26 cellular contexts compared by ENCODE assay signal in genomic region chr16:84299734-84300440, GRCh38. TPM values are rescaled to one million over a fixed set of nuclear protein-coding genes. Genes with fewer than 3 reads are reported as not detected.
DNase-seq lines count a peak whose midpoint lies in the region; ATAC-seq and TF ChIP-seq lines count a peak whose summit lies in the region.
"Had no signal": no experiment of that assay in that cellular context is flagged by ENCODE, and none has a peak within 500 bp of the region (broad histone marks: within the 10 kb centered on the region; RNA-seq: fewer than 3 reads in every experiment).

No MANE protein-coding gene starts in this region.

- peak overlapping the region; percentile 73 for H3K14ac ChIP-seq in IMR-90 (replicated peaks; ENCODE audit: low read depth, low read length)

- peaks cover 24% of the 10 kb centered on the region for H3K9me1 ChIP-seq in IMR-90 (ENCODE audit: insufficient read depth, low read length)

- in situ Hi-C loops in IMR-90 (cut with MboI; ENCODE audit: low sequenced_read_pairs), result loop anchor here (25.0 kb wide), 2 partner anchors 337 to 412 kb away; partner anchors contain the start of gene KLHL36

- H3K27ac Mint-ChIP-seq in endodermal cell (no peak overlapping the region), Calu3 (ENCODE audit: unreplicated experiment) (no peak overlapping the region)
- H3K27ac Mint-ChIP-seq: activated naive CD8-positive, alpha-beta T cell treated with anti-CD3 and anti-CD28 coated beads, Interleukin-2, amount 10 ng/mL, durations not matched to agents 7 days and 5 days had no signal

- H3K9me3 Mint-ChIP-seq in endodermal cell, result no peaks in the 10 kb centered on the region
- H3K9me3 Mint-ChIP-seq in Calu3 (ENCODE audit: low read depth, unreplicated experiment), result no peaks in the 10 kb centered on the region
- H3K9me3 Mint-ChIP-seq: activated naive CD8-positive, alpha-beta T cell treated with anti-CD3 and anti-CD28 coated beads, Interleukin-2, amount 10 ng/mL, durations not matched to agents 7 days and 5 days; central memory CD8-positive, alpha-beta T cell had no signal

- H3K27me3 ChIP-seq in IMR-90 (ENCODE audit: control insufficient read depth, insufficient read depth, low read length) (no peaks in the 10 kb centered on the region), endodermal cell (ENCODE audit: control insufficient read depth, insufficient read depth, low read length, poor library complexity, severe bottlenecking) (peaks cover 10% of the 10 kb centered on the region), mesendoderm (ENCODE audit: insufficient read depth, low read length, poor library complexity) (no peaks in the 10 kb centered on the region), upper lobe of left lung (no peaks in the 10 kb centered on the region)
- H3K27me3 ChIP-seq: dorsolateral prefrontal cortex, neutrophil, vagina had no signal

- WGBS in IMR-90 (ENCODE audit: extremely low coverage in 2 of 2, insufficient read length in 1 of 2), 2 experiments, result 100% methylated on average over 2 of the region's 7 CpGs; no CpG with 5 or more reads in 1 of the 2 experiments
- WGBS in endodermal cell (ENCODE audit: insufficient coverage in 1 of 2, insufficient read length in 1 of 2), 2 experiments, result 65 to 72% methylated on average over 6 to 7 of the region's 7 CpGs
- no CpG with 5 or more reads among the region's 7 CpGs for WGBS in mesendoderm (ENCODE audit: extremely low coverage, insufficient coverage, low lambda C conversion rate)
- WGBS in upper lobe of left lung, 2 donors, result 80 to 83% methylated on average over 4 to 7 of the region's 7 CpGs

- ATAC-seq in IMR-90 (ENCODE audit: low read depth) (no peak), upper lobe of left lung (ENCODE audit: low FRiP score in 2 of 2) (no peak), GM19035 (IDR thresholded peaks at IDR 0.05; ENCODE audit: unreplicated experiment) (no peak)
- ATAC-seq: HCT116, PC-3, psoas muscle had no signal

- intact Hi-C loops in IMR-90 (cut with micrococcal nuclease), result loop anchor here (10.0 kb wide), 1 partner anchor 315 kb away; the partner anchor contains the start of gene COTL1
- intact Hi-C loops in Calu3 (cut with micrococcal nuclease; ENCODE audit: unreplicated experiment), result no loop called here

- peak overlapping the region; percentile 31; the same call in 1 of the 2 replicates for H3K27ac ChIP-seq in IMR-90 (ENCODE audit: insufficient read depth, low read length)
- no peak overlapping the region for H3K27ac ChIP-seq in endodermal cell (ENCODE audit: low read depth, low read length)
- no peak overlapping the region for H3K27ac ChIP-seq in mesendoderm (ENCODE audit: low read depth, low read length)
- peak overlapping the region in 3 of 4 donors; percentile 22 to 85 (median 64) for H3K27ac ChIP-seq in upper lobe of left lung
- H3K27ac ChIP-seq: neutrophil, psoas muscle, vagina had no signal

- no peak for TF ChIP-seq CTCF in IMR-90 (conservative IDR thresholded peaks at IDR 0.05; ENCODE audit: low read depth, low read length)
- TF ChIP-seq CTCF in endodermal cell (conservative IDR thresholded peaks at IDR 0.05), result no peak
- TF ChIP-seq CTCF in upper lobe of left lung (IDR thresholded peaks at IDR 0.05), result no peak
- no peak for TF ChIP-seq CTCF in Calu3 (IDR thresholded peaks at IDR 0.05; ENCODE audit: unreplicated experiment)

- peaks cover 16 to 42% of the 10 kb centered on the region in 2 experiments for H3K79me1 ChIP-seq in IMR-90 (ENCODE audit: low read depth in 1 of 2, low read length in 2 of 2)
- no peaks in the 10 kb centered on the region for H3K79me1 ChIP-seq in mesendoderm (ENCODE audit: low read length)

- POLR2A ChIA-PET in IMR-90 (lab: Charles Lee; ENCODE audit: unreplicated experiment), result interaction anchor here (0.6 kb wide), 1 partner anchor 105 kb away, joined by 5 read pairs; no protein-coding TSS in a partner anchor

- no peak overlapping the region for H2AFZ ChIP-seq in IMR-90 (replicated peaks; ENCODE audit: low read length, poor library complexity)

- peaks cover 27% of the 10 kb centered on the region for H3K27me3 Mint-ChIP-seq in endodermal cell (ENCODE audit: insufficient read depth)
- H3K27me3 Mint-ChIP-seq in Calu3 (ENCODE audit: unreplicated experiment), result peaks cover 71% of the 10 kb centered on the region

- DNase-seq in IMR-90 (no peak), endodermal cell (peak; percentile 78), mesendoderm (no peak), upper lobe of left lung (no peak), Calu3 (no peak), NCI-H1436 treated with DMSO at 0.1 percent for 48 hours (lab: John Stamatoyannopoulos, UW) (no peak)
- DNase-seq: activated CD4-positive, alpha-beta T cell treated with anti-CD3 and anti-CD28 coated beads, Interleukin-2, amount 50 U/mL, for 48 hours; activated CD8-positive, alpha-beta memory T cell treated with anti-CD3 and anti-CD28 coated beads, Interleukin-2, amount 50 U/mL, for 48 hours; activated effector memory CD4-positive, alpha-beta T cell treated with Interleukin-2 at 50 U/mL for 16 hours; activated naive CD8-positive, alpha-beta T cell treated with anti-CD3 and anti-CD28 coated beads, Interleukin-2, amount 10 ng/mL, durations not matched to agents 7 days and 5 days; dorsolateral prefrontal cortex; EL; NCI-H2107; NCI-H446; PC-3; psoas muscle; SHP77 treated with DMSO at 0.1 percent for 48 hours; small intestine; stimulated activated CD4-positive, alpha-beta T cell treated with anti-CD3 and anti-CD28 coated beads, Interleukin-2, amount 100 ng/mL, for 24 hours; SW 1271 had no signal

- H3K4me2 ChIP-seq in IMR-90 (ENCODE audit: low read depth, low read length) (peak overlapping the region; percentile 23; the same call in 1 of the 2 replicates), mesendoderm (ENCODE audit: low read length) (no peak overlapping the region)

- H3K9ac ChIP-seq in IMR-90 (ENCODE audit: low read depth, low read length) (peak overlapping the region; percentile 34; the same call in 1 of the 2 replicates), endodermal cell (ENCODE audit: extremely low read depth, low read length, poor library complexity, severe bottlenecking) (no peak overlapping the region), mesendoderm (ENCODE audit: low read length) (no peak overlapping the region)

- H4K5ac ChIP-seq in IMR-90 (ENCODE audit: low read depth, low read length) (peak overlapping the region; percentile 76; the same call in 1 of the 2 replicates), mesendoderm (ENCODE audit: low read length) (no peak overlapping the region)

- H3K36me3 ChIP-seq in IMR-90 (ENCODE audit: control insufficient read depth, insufficient read depth, low read length) (peaks cover 21% of the 10 kb centered on the region), endodermal cell (ENCODE audit: control insufficient read depth, insufficient read depth, low read length) (no peaks in the 10 kb centered on the region), mesendoderm (ENCODE audit: control insufficient read depth, insufficient read depth, low read length) (no peaks in the 10 kb centered on the region), upper lobe of left lung (no peaks in the 10 kb centered on the region)
- H3K36me3 ChIP-seq: neutrophil, vagina had no signal

- H2BK5ac ChIP-seq in IMR-90 (ENCODE audit: low read depth, low read length, poor library complexity, severe bottlenecking) (peak overlapping the region; percentile 12), mesendoderm (ENCODE audit: low read length) (no peak overlapping the region)

- BruUV-seq in IMR-90 (replicated peaks; lab: Mats Ljungman, UMichigan) (no TSS peak), Calu3 (replicated peaks; lab: Mats Ljungman, UMichigan) (no TSS peak)

- H3K79me2 ChIP-seq in mesendoderm (ENCODE audit: control insufficient read depth, insufficient read depth, low read length), result no peaks in the 10 kb centered on the region

- CTCF ChIA-PET in IMR-90 (lab: Yijun Ruan, JAX) (no interaction called here), Calu3 (lab: Charles Lee) (interaction anchor here (1.1 kb wide), 1 partner anchor 8 kb away, joined by 3 read pairs; no protein-coding TSS in a partner anchor)

- H3K4me3 ChIP-seq in IMR-90 (ENCODE audit: insufficient read depth, low read depth, low read length) (no peak overlapping the region), endodermal cell (ENCODE audit: low read length) (no peak overlapping the region), mesendoderm (ENCODE audit: low read length) (no peak overlapping the region), upper lobe of left lung (no peak overlapping the region)
- H3K4me3 ChIP-seq: dorsolateral prefrontal cortex, psoas muscle, vagina had no signal

- H2BK120ac ChIP-seq in IMR-90 (ENCODE audit: low read depth, low read length) (peak overlapping the region; percentile 78), mesendoderm (ENCODE audit: low read depth, low read length) (no peak overlapping the region)

- H3K23ac ChIP-seq in IMR-90 (ENCODE audit: low read depth, low read length), result no peak overlapping the region
- H3K23ac ChIP-seq in mesendoderm (ENCODE audit: low read length), result no peak overlapping the region

- no peaks in the 10 kb centered on the region; the same call in 1 of the 2 replicates for H4K20me1 ChIP-seq in IMR-90 (ENCODE audit: insufficient read depth, low read length)

- peak overlapping the region; percentile 67; the same call in 1 of the 2 replicates for H3K18ac ChIP-seq in IMR-90 (ENCODE audit: low read depth, low read length)
- H3K18ac ChIP-seq in mesendoderm (ENCODE audit: low read length), result no peak overlapping the region

- no peak for TF ChIP-seq EP300 in upper lobe of left lung (IDR thresholded peaks at IDR 0.05)

- H4K91ac ChIP-seq in IMR-90 (ENCODE audit: insufficient read depth, low read depth, low read length), result peak overlapping the region; percentile 86

- TF ChIP-seq POLR2A in IMR-90 (IDR thresholded peaks at IDR 0.05; ENCODE audit: low read depth, low read length), result no peak
- no peak for TF ChIP-seq POLR2A in upper lobe of left lung (IDR thresholded peaks at IDR 0.05)

- H3K9me3 ChIP-seq in IMR-90 (ENCODE audit: control insufficient read depth, insufficient read depth, low read length) (no peaks in the 10 kb centered on the region), endodermal cell (ENCODE audit: control insufficient read depth, low read length) (no peaks in the 10 kb centered on the region), upper lobe of left lung (no peaks in the 10 kb centered on the region)
- H3K9me3 ChIP-seq: neutrophil, psoas muscle, vagina had no signal

- dilution Hi-C loops in IMR-90 (cut with HindIII; ENCODE audit: low sequenced_read_pairs, unreplicated experiment), result no loop called here

- no peak overlapping the region for H2AK9ac ChIP-seq in IMR-90 (replicated peaks; ENCODE audit: low read depth, low read length, poor library complexity)

- H3K4ac ChIP-seq in IMR-90 (ENCODE audit: low read depth, low read length) (peak overlapping the region; percentile 65), mesendoderm (ENCODE audit: low read depth, low read length) (no peak overlapping the region)

- H2BK15ac ChIP-seq in IMR-90 (ENCODE audit: low read depth, low read length) (peak overlapping the region; percentile 57; the same call in 2 of the 3 replicates), mesendoderm (replicated peaks; ENCODE audit: low read depth) (no peak overlapping the region)

- H2AK5ac ChIP-seq in IMR-90 (ENCODE audit: low read depth, low read length) (peak overlapping the region; percentile 45; the same call in 1 of the 2 replicates), mesendoderm (ENCODE audit: low read length) (no peak overlapping the region)

- H4K8ac ChIP-seq in IMR-90 (ENCODE audit: low read depth in 2 of 2, low read length in 2 of 2) (peak overlapping the region; percentile 65 to 66), mesendoderm (ENCODE audit: low read depth, low read length) (no peak overlapping the region)

- H3K56ac ChIP-seq in IMR-90 (ENCODE audit: extremely low read depth, insufficient read depth, low read length), result no peak overlapping the region
- H3K56ac ChIP-seq in mesendoderm (ENCODE audit: low read length), result peak overlapping the region; percentile 42

- H3K4me3 Mint-ChIP-seq in endodermal cell (no peak overlapping the region), Calu3 (ENCODE audit: low read depth, unreplicated experiment) (no peak overlapping the region)
- H3K4me3 Mint-ChIP-seq: activated naive CD8-positive, alpha-beta T cell treated with anti-CD3 and anti-CD28 coated beads, Interleukin-2, amount 10 ng/mL, durations not matched to agents 7 days and 5 days; central memory CD8-positive, alpha-beta T cell had no signal

- H3K4me1 ChIP-seq in IMR-90 (ENCODE audit: control insufficient read depth, insufficient read depth, low read length) (peaks cover 59% of the 10 kb centered on the region), endodermal cell (ENCODE audit: control insufficient read depth, insufficient read depth, low read length) (peaks cover 5% of the 10 kb centered on the region), mesendoderm (ENCODE audit: control insufficient read depth, low read depth, low read length) (peaks cover 6% of the 10 kb centered on the region), upper lobe of left lung (peaks cover 23 to 44% (median 27%) of the 10 kb centered on the region in 4 donors)
- H3K4me1 ChIP-seq: psoas muscle had no signal

- peak overlapping the region; percentile 72 for H2BK20ac ChIP-seq in IMR-90 (ENCODE audit: low read depth, low read length)

- TF ChIP-seq RAD21 in IMR-90 (IDR thresholded peaks at IDR 0.05; ENCODE audit: low read length), result no peak

- no peaks in the 10 kb centered on the region for H3K36me3 Mint-ChIP-seq in endodermal cell (ENCODE audit: low read depth)
- H3K36me3 Mint-ChIP-seq in Calu3 (ENCODE audit: insufficient read depth, unreplicated experiment), result no peaks in the 10 kb centered on the region
- H3K36me3 Mint-ChIP-seq: activated naive CD8-positive, alpha-beta T cell treated with anti-CD3 and anti-CD28 coated beads, Interleukin-2, amount 10 ng/mL, durations not matched to agents 7 days and 5 days had no signal

- H3K4me1 Mint-ChIP-seq in endodermal cell (peaks cover 8% of the 10 kb centered on the region), Calu3 (ENCODE audit: low read depth, unreplicated experiment) (no peaks in the 10 kb centered on the region)
- H3K4me1 Mint-ChIP-seq: central memory CD8-positive, alpha-beta T cell had no signal

RNA-seq across cellular contexts. Expression of gene WFDC1, which starts 5.2 kb away (rescaled TPM):
- total RNA-seq in IMR-90 (2012; rRNA removed) (4.7 and 5.0 TPM in 2 replicates), endodermal cell (under 1 TPM in 1 of 2 donors, not detected in 1; 0.15 TPM), upper lobe of left lung (10 to 100 TPM in 3 of 6 donors, 1 to 10 TPM in 3; 3.5 to 63.0 (median 10.2) TPM), Calu3 (2022) (0.47 TPM in 1 of 2 replicates, not detected in the other)
- 6.8 and 7.0 TPM in 2 replicates for polyA plus RNA-seq in IMR-90 (2012; rRNA removed)
- 3.9 and 5.8 TPM in 2 replicates for polyA plus RNA-seq in IMR-90 (2012; cell fraction: cytosol; rRNA removed)
- polyA plus RNA-seq in IMR-90 (2012; cell fraction: nucleus; rRNA removed; ENCODE audit: low replicate concordance), result 4.6 and 4.9 TPM in 2 replicates
- 0.89 TPM for polyA plus RNA-seq in endodermal cell (2013, experiment 1 of 2)
- polyA plus RNA-seq in endodermal cell (2013, experiment 2 of 2), result 0.99 TPM
- 0.69 TPM for polyA plus RNA-seq in mesendoderm (2013, experiment 1 of 2)
- polyA plus RNA-seq in mesendoderm (2013, experiment 2 of 2), result 0.55 TPM
- total RNA-seq: activated naive CD8-positive, alpha-beta T cell treated with anti-CD3 and anti-CD28 coated beads, Interleukin-2, amount 10 ng/mL, durations not matched to agents 7 days and 5 days; MCF 10A had no signal

Comparison
In these comparisons a context has a peak if more than half of its experiments do, and no peak if none do; other contexts are left out.
1. H3K27ac ChIP-seq: peak in IMR-90 (single experiment) and upper lobe of left lung (3 of 4); none in endodermal cell (single experiment) and mesendoderm (single experiment).